Comparison of ENCODE assay signal across 1 cellular context in the genomic region with DNA sequence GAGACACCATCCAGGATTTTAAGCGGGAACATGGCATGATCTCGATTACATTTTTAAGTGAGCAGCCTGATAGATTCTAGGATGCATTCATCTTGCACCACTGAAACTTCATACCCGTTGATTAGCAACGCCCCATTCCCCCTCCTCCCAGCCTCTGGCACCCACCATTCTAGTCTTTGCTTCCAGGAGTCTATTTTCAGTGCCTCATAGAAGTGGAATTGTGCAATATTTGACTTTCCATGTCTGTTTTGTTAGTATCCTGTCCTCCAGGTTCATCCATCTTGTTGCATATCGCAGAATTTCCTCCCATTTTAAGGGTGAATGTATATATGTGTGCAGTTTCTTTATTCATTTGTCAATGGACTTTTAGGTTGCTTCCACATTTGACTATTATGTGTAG.
TF ChIP-seq lines count a peak whose summit lies in the region.

No MANE protein-coding gene starts in this region.

TF ChIP-seq in HepG2, 621 proteins besides CTCF, POLR2A, EP300 and RAD21 (continued from another document and continues in another):
- TF ChIP-seq, protein P1, sequence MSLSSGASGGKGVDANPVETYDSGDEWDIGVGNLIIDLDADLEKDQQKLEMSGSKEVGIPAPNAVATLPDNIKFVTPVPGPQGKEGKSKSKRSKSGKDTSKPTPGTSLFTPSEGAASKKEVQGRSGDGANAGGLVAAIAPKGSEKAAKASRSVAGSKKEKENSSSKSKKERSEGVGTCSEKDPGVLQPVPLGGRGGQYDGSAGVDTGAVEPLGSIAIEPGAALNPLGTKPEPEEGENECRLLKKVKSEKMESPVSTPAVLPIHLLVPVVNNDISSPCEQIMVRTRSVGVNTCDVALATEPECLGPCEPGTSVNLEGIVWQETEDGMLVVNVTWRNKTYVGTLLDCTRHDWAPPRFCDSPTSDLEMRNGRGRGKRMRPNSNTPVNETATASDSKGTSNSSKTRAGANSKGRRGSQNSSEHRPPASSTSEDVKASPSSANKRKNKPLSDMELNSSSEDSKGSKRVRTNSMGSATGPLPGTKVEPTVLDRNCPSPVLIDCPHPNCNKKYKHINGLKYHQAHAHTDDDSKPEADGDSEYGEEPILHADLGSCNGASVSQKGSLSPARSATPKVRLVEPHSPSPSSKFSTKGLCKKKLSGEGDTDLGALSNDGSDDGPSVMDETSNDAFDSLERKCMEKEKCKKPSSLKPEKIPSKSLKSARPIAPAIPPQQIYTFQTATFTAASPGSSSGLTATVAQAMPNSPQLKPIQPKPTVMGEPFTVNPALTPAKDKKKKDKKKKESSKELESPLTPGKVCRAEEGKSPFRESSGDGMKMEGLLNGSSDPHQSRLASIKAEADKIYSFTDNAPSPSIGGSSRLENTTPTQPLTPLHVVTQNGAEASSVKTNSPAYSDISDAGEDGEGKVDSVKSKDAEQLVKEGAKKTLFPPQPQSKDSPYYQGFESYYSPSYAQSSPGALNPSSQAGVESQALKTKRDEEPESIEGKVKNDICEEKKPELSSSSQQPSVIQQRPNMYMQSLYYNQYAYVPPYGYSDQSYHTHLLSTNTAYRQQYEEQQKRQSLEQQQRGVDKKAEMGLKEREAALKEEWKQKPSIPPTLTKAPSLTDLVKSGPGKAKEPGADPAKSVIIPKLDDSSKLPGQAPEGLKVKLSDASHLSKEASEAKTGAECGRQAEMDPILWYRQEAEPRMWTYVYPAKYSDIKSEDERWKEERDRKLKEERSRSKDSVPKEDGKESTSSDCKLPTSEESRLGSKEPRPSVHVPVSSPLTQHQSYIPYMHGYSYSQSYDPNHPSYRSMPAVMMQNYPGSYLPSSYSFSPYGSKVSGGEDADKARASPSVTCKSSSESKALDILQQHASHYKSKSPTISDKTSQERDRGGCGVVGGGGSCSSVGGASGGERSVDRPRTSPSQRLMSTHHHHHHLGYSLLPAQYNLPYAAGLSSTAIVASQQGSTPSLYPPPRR (CRISPR knock-in tag; IDR thresholded peaks at IDR 0.05; ENCODE audit: borderline replicate concordance): no peak
- TF ChIP-seq, protein P2, sequence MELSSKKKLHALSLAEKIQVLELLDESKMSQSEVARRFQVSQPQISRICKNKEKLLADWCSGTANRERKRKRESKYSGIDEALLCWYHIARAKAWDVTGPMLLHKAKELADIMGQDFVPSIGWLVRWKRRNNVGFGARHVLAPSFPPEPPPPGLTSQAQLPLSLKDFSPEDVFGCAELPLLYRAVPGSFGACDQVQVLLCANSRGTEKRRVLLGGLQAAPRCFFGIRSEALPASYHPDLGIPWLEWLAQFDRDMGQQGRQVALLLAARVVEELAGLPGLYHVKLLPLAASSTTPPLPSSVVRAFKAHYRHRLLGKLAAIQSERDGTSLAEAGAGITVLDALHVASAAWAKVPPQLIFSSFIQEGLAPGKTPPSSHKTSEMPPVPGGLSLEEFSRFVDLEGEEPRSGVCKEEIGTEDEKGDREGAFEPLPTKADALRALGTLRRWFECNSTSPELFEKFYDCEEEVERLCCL (CRISPR knock-in tag; IDR thresholded peaks at IDR 0.05; ENCODE audit: borderline replicate concordance): no peak
- TF ChIP-seq HOXA5 (CRISPR knock-in tag; IDR thresholded peaks at IDR 0.05) (no peak), CBFB (CRISPR knock-in tag; IDR thresholded peaks at IDR 0.05) (no peak), KDM6A (CRISPR knock-in tag; IDR thresholded peaks at IDR 0.05; ENCODE audit: low read depth) (no peak), CBX2 (IDR thresholded peaks at IDR 0.05; ENCODE audit: low read depth, low read length) (no peak), CBX2 (CRISPR knock-in tag; IDR thresholded peaks at IDR 0.05; ENCODE audit: low read depth) (no peak), REXO4 (CRISPR knock-in tag; IDR thresholded peaks at IDR 0.05; ENCODE audit: borderline replicate concordance) (no peak), FOSL2 (CRISPR knock-in tag; IDR thresholded peaks at IDR 0.05) (no peak), ZSCAN31 (CRISPR knock-in tag; IDR thresholded peaks at IDR 0.05; ENCODE audit: low read depth) (peak; percentile 51; the same call in 1 of the 2 replicates), ARNTL (CRISPR knock-in tag; IDR thresholded peaks at IDR 0.05) (no peak), FOXA3 (CRISPR knock-in tag; IDR thresholded peaks at IDR 0.05) (peak; percentile 62), ZSCAN30 (CRISPR knock-in tag; IDR thresholded peaks at IDR 0.05) (no peak), TSC22D2 (CRISPR knock-in tag; IDR thresholded peaks at IDR 0.05; ENCODE audit: borderline replicate concordance) (no peak), ZFP1 (CRISPR knock-in tag; IDR thresholded peaks at IDR 0.05) (no peak), ATM (IDR thresholded peaks at IDR 0.05; ENCODE audit: borderline replicate concordance) (no peak), HNRNPH1 (optimal IDR thresholded peaks at IDR 0.05; ENCODE audit: low read depth, low read length) (no peak), THYN1 (CRISPR knock-in tag; IDR thresholded peaks at IDR 0.05; ENCODE audit: borderline replicate concordance, low read depth) (no peak), SMARCE1 (IDR thresholded peaks at IDR 0.05; ENCODE audit: borderline replicate concordance) (no peak), ZNF337 (CRISPR knock-in tag; IDR thresholded peaks at IDR 0.05; ENCODE audit: borderline replicate concordance, low read depth) (no peak), FOXJ3 (CRISPR knock-in tag; IDR thresholded peaks at IDR 0.05; ENCODE audit: borderline replicate concordance) (no peak), NFYC (CRISPR knock-in tag; IDR thresholded peaks at IDR 0.05) (no peak), ZNF75D (CRISPR knock-in tag; IDR thresholded peaks at IDR 0.05; ENCODE audit: borderline replicate concordance) (no peak), IRX3 (CRISPR knock-in tag; IDR thresholded peaks at IDR 0.05; ENCODE audit: borderline replicate concordance, low read depth) (no peak), MTA3 (CRISPR knock-in tag; IDR thresholded peaks at IDR 0.05) (no peak), MIER3 (CRISPR knock-in tag; IDR thresholded peaks at IDR 0.05; ENCODE audit: borderline replicate concordance) (peak; percentile 34; the same call in 1 of the 2 replicates), NR2F2 (IDR thresholded peaks at IDR 0.05; ENCODE audit: borderline replicate concordance, low read depth) (no peak), ZNF570 (CRISPR knock-in tag; IDR thresholded peaks at IDR 0.05; ENCODE audit: borderline replicate concordance) (no peak), CREB1 (IDR thresholded peaks at IDR 0.05) (no peak), CREB1 (CRISPR knock-in tag; IDR thresholded peaks at IDR 0.05) (peak; percentile 50; the same call in 1 of the 2 replicates), PCBP2 (optimal IDR thresholded peaks at IDR 0.05; ENCODE audit: low read depth, low read length, poor library complexity, severe bottlenecking) (no peak), ZNF775 (CRISPR knock-in tag; IDR thresholded peaks at IDR 0.05; ENCODE audit: borderline replicate concordance) (no peak)
- TF ChIP-seq, protein P3, sequence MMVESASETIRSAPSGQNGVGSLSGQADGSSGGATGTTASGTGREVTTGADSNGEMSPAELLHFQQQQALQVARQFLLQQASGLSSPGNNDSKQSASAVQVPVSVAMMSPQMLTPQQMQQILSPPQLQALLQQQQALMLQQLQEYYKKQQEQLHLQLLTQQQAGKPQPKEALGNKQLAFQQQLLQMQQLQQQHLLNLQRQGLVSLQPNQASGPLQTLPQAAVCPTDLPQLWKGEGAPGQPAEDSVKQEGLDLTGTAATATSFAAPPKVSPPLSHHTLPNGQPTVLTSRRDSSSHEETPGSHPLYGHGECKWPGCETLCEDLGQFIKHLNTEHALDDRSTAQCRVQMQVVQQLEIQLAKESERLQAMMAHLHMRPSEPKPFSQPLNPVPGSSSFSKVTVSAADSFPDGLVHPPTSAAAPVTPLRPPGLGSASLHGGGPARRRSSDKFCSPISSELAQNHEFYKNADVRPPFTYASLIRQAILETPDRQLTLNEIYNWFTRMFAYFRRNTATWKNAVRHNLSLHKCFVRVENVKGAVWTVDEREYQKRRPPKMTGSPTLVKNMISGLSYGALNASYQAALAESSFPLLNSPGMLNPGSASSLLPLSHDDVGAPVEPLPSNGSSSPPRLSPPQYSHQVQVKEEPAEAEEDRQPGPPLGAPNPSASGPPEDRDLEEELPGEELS (CRISPR knock-in tag; IDR thresholded peaks at IDR 0.05): no peak
- TF ChIP-seq, protein P4, sequence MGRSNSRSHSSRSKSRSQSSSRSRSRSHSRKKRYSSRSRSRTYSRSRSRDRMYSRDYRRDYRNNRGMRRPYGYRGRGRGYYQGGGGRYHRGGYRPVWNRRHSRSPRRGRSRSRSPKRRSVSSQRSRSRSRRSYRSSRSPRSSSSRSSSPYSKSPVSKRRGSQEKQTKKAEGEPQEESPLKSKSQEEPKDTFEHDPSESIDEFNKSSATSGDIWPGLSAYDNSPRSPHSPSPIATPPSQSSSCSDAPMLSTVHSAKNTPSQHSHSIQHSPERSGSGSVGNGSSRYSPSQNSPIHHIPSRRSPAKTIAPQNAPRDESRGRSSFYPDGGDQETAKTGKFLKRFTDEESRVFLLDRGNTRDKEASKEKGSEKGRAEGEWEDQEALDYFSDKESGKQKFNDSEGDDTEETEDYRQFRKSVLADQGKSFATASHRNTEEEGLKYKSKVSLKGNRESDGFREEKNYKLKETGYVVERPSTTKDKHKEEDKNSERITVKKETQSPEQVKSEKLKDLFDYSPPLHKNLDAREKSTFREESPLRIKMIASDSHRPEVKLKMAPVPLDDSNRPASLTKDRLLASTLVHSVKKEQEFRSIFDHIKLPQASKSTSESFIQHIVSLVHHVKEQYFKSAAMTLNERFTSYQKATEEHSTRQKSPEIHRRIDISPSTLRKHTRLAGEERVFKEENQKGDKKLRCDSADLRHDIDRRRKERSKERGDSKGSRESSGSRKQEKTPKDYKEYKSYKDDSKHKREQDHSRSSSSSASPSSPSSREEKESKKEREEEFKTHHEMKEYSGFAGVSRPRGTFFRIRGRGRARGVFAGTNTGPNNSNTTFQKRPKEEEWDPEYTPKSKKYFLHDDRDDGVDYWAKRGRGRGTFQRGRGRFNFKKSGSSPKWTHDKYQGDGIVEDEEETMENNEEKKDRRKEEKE (IDR thresholded peaks at IDR 0.05): no peak
- TF ChIP-seq, protein P5, sequence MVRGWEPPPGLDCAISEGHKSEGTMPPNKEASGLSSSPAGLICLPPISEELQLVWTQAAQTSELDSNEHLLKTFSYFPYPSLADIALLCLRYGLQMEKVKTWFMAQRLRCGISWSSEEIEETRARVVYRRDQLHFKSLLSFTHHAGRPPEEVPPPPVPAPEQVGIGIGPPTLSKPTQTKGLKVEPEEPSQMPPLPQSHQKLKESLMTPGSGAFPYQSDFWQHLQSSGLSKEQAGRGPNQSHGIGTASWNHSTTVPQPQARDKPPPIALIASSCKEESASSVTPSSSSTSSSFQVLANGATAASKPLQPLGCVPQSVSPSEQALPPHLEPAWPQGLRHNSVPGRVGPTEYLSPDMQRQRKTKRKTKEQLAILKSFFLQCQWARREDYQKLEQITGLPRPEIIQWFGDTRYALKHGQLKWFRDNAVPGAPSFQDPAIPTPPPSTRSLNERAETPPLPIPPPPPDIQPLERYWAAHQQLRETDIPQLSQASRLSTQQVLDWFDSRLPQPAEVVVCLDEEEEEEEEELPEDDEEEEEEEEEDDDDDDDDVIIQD (CRISPR knock-in tag; IDR thresholded peaks at IDR 0.05; ENCODE audit: low read depth): no peak
- TF ChIP-seq, protein P6, sequence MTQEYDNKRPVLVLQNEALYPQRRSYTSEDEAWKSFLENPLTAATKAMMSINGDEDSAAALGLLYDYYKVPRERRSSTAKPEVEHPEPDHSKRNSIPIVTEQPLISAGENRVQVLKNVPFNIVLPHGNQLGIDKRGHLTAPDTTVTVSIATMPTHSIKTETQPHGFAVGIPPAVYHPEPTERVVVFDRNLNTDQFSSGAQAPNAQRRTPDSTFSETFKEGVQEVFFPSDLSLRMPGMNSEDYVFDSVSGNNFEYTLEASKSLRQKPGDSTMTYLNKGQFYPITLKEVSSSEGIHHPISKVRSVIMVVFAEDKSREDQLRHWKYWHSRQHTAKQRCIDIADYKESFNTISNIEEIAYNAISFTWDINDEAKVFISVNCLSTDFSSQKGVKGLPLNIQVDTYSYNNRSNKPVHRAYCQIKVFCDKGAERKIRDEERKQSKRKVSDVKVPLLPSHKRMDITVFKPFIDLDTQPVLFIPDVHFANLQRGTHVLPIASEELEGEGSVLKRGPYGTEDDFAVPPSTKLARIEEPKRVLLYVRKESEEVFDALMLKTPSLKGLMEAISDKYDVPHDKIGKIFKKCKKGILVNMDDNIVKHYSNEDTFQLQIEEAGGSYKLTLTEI (CRISPR knock-in tag; conservative IDR thresholded peaks at IDR 0.05): no peak
- TF ChIP-seq, protein P7, sequence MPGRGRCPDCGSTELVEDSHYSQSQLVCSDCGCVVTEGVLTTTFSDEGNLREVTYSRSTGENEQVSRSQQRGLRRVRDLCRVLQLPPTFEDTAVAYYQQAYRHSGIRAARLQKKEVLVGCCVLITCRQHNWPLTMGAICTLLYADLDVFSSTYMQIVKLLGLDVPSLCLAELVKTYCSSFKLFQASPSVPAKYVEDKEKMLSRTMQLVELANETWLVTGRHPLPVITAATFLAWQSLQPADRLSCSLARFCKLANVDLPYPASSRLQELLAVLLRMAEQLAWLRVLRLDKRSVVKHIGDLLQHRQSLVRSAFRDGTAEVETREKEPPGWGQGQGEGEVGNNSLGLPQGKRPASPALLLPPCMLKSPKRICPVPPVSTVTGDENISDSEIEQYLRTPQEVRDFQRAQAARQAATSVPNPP (CRISPR knock-in tag; IDR thresholded peaks at IDR 0.05): no peak
- TF ChIP-seq, protein P8, sequence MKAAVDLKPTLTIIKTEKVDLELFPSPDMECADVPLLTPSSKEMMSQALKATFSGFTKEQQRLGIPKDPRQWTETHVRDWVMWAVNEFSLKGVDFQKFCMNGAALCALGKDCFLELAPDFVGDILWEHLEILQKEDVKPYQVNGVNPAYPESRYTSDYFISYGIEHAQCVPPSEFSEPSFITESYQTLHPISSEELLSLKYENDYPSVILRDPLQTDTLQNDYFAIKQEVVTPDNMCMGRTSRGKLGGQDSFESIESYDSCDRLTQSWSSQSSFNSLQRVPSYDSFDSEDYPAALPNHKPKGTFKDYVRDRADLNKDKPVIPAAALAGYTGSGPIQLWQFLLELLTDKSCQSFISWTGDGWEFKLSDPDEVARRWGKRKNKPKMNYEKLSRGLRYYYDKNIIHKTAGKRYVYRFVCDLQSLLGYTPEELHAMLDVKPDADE (CRISPR knock-in tag; IDR thresholded peaks at IDR 0.05): no peak
- TF ChIP-seq, protein P9, sequence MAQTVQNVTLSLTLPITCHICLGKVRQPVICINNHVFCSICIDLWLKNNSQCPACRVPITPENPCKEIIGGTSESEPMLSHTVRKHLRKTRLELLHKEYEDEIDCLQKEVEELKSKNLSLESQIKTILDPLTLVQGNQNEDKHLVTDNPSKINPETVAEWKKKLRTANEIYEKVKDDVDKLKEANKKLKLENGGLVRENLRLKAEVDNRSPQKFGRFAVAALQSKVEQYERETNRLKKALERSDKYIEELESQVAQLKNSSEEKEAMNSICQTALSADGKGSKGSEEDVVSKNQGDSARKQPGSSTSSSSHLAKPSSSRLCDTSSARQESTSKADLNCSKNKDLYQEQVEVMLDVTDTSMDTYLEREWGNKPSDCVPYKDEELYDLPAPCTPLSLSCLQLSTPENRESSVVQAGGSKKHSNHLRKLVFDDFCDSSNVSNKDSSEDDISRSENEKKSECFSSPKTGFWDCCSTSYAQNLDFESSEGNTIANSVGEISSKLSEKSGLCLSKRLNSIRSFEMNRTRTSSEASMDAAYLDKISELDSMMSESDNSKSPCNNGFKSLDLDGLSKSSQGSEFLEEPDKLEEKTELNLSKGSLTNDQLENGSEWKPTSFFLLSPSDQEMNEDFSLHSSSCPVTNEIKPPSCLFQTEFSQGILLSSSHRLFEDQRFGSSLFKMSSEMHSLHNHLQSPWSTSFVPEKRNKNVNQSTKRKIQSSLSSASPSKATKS (CRISPR knock-in tag; IDR thresholded peaks at IDR 0.05): no peak
- TF ChIP-seq, protein P10, sequence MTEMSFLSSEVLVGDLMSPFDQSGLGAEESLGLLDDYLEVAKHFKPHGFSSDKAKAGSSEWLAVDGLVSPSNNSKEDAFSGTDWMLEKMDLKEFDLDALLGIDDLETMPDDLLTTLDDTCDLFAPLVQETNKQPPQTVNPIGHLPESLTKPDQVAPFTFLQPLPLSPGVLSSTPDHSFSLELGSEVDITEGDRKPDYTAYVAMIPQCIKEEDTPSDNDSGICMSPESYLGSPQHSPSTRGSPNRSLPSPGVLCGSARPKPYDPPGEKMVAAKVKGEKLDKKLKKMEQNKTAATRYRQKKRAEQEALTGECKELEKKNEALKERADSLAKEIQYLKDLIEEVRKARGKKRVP (CRISPR knock-in tag; IDR thresholded peaks at IDR 0.05): peak in 1 of 2 experiments; percentile 44; a peak in 2 of 4 replicates
